11 cellular contexts compared by ENCODE assay signal in the genomic region with DNA sequence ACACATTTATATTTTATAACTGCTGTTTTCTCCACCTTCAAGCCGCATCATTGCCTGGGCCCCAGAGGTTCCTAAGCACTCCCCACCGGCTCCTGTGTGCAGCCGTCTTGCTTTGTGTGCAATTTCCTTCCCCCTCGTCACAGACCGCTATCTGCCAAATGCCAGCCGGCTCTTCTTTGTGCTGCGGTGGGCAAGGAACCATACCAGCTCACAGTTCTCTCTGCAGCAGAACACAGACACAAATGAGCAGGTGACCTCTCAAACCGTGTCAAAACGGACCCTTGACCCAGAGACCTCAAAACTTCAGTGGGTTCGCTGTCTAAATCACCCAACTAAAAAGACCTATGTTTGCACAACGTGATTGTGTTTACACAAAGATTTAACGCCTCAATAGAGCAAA. TPM values are rescaled to one million over a fixed set of nuclear protein-coding genes. Genes with fewer than 3 reads are reported as not detected.
A peak's percentile ranks its signal among the peaks of the same experiment; 100 is the strongest.
DNase-seq lines count a peak whose midpoint lies in the region; ATAC-seq and TF ChIP-seq lines count a peak whose summit lies in the region.
"Had no signal": no experiment of that assay in that cellular context is flagged by ENCODE, and none has a peak within 500 bp of the region (broad histone marks: within the 10 kb centered on the region; RNA-seq: fewer than 3 reads in every experiment).

No MANE protein-coding gene starts in this region.

- peaks cover 30% of the 10 kb centered on the region for H3K4me1 ChIP-seq in BLaER1

- H3K36me3 Mint-ChIP-seq in activated CD8-positive, alpha-beta T cell treated with anti-CD3 and anti-CD28 coated beads for 36 hours (ENCODE audit: low read depth), result peaks cover 11% of the 10 kb centered on the region

- H4K20me1 ChIP-seq in BLaER1, result no peaks in the 10 kb centered on the region

- no peak overlapping the region for H3K9ac ChIP-seq in BLaER1

- ATAC-seq in activated CD8-positive, alpha-beta T cell treated with anti-CD3 and anti-CD28 coated beads for 36 hours, result no peak
- ATAC-seq in omental fat pad (ENCODE audit: low FRiP score) (no peak), GM18873 (IDR thresholded peaks at IDR 0.05; ENCODE audit: low FRiP score, unreplicated experiment) (no peak)
- ATAC-seq in activated CD4-positive, CD25-positive, alpha-beta regulatory T cell treated with anti-CD3 and anti-CD28 coated beads, Interleukin-2, amount 50 U/mL, for 24 hours, result no peak

- DNase-seq in NCI-H1092 (lab: John Stamatoyannopoulos, UW) (peak; percentile 12), left kidney (ENCODE audit: low read depth, low spot score) (peak; percentile 59), NOMO-1 treated with DMSO at 0.1 percent for 48 hours (lab: John Stamatoyannopoulos, UW; ENCODE audit: unreplicated experiment) (no peak), omental fat pad (ENCODE audit: low spot score) (no peak)
- peak; percentile 28 for DNase-seq in activated CD8-positive, alpha-beta T cell treated with anti-CD3 and anti-CD28 coated beads for 36 hours
- DNase-seq: kidney glomerular epithelial cell, NCI-H2029 had no signal

- intact Hi-C loops in activated CD8-positive, alpha-beta T cell treated with anti-CD3 and anti-CD28 coated beads for 36 hours (cut with micrococcal nuclease), result no loop called here

- TF ChIP-seq CTCF in activated CD8-positive, alpha-beta T cell treated with anti-CD3 and anti-CD28 coated beads for 36 hours (IDR thresholded peaks at IDR 0.05), result no peak
- TF ChIP-seq CTCF in omental fat pad (IDR thresholded peaks at IDR 0.05), result no peak

- POLR2A ChIA-PET in activated CD8-positive, alpha-beta T cell treated with anti-CD3 and anti-CD28 coated beads for 36 hours (lab: Charles Lee), result no interaction called here

- H3K4me3 ChIP-seq in BLaER1, result no peak overlapping the region

- peaks cover 31% of the 10 kb centered on the region for H3K4me1 Mint-ChIP-seq in activated CD8-positive, alpha-beta T cell treated with anti-CD3 and anti-CD28 coated beads for 36 hours (ENCODE audit: low read depth)

- H3K4me2 ChIP-seq in BLaER1, result peak overlapping the region; percentile 37

- no peaks in the 10 kb centered on the region for H3K27me3 ChIP-seq in BLaER1

- no peaks in the 10 kb centered on the region for H3K36me3 ChIP-seq in BLaER1

- no peak overlapping the region for H3K4me3 Mint-ChIP-seq in activated CD8-positive, alpha-beta T cell treated with anti-CD3 and anti-CD28 coated beads for 36 hours

- no peak overlapping the region for H3K27ac ChIP-seq in BLaER1
- H3K27ac ChIP-seq: C4-2B had no signal

- no peaks in the 10 kb centered on the region for H3K9me3 ChIP-seq in BLaER1

- H3K27me3 Mint-ChIP-seq in activated CD8-positive, alpha-beta T cell treated with anti-CD3 and anti-CD28 coated beads for 36 hours, result no peaks in the 10 kb centered on the region

- CTCF ChIA-PET in activated CD8-positive, alpha-beta T cell treated with anti-CD3 and anti-CD28 coated beads for 36 hours (lab: Charles Lee), result interaction anchor here (1.8 kb wide), 1 partner anchor 15 kb away, joined by 5 read pairs; no protein-coding TSS in a partner anchor

- no peak overlapping the region for H3K27ac Mint-ChIP-seq in activated CD8-positive, alpha-beta T cell treated with anti-CD3 and anti-CD28 coated beads for 36 hours

- no peaks in the 10 kb centered on the region for H3K9me3 Mint-ChIP-seq in activated CD8-positive, alpha-beta T cell treated with anti-CD3 and anti-CD28 coated beads for 36 hours

RNA-seq across cellular contexts. Expression of gene KLF7, which starts 58.2 kb away (rescaled TPM):
- total RNA-seq in activated CD8-positive, alpha-beta T cell treated with anti-CD3 and anti-CD28 coated beads for 36 hours, result 10 to 100 TPM in 1 of 2 experiments, 1 to 10 TPM in 1; 9.8 to 10.0 TPM
- 10 to 100 TPM; 23.0 to 76.3 (median 32.4) TPM for total RNA-seq in omental fat pad

Comparison
In these comparisons a context has a peak if more than half of its experiments do, and no peak if none do; other contexts are left out.
1. DNase-seq: peak in NCI-H1092 (single experiment), activated CD8-positive, alpha-beta T cell treated with anti-CD3 and anti-CD28 coated beads for 36 hours (single experiment) and left kidney (single experiment); none in NOMO-1 treated with DMSO at 0.1 percent for 48 hours (single experiment) and omental fat pad (single experiment).